19 cellular contexts compared by ENCODE assay signal in genomic region chr9:137778336-137778735, GRCh38.
"Had no signal": no experiment of that assay in that cellular context is flagged by ENCODE, and none has a peak within 500 bp of the region (broad histone marks: within the 10 kb centered on the region; RNA-seq: fewer than 3 reads in every experiment).

No MANE protein-coding gene starts in this region.

- H3K4me1 ChIP-seq: foreskin keratinocyte, prostate gland, right atrium auricular region had no signal

- H3K4me3 ChIP-seq: coronary artery, prostate gland, right atrium auricular region, thoracic aorta had no signal

- H3K4me3 Mint-ChIP-seq: nephron had no signal

- H3K27ac Mint-ChIP-seq: nephron had no signal

- H3K27ac ChIP-seq: brain microvascular endothelial cell, coronary artery, foreskin keratinocyte, prostate gland, right atrium auricular region, thoracic aorta had no signal

- H3K27me3 ChIP-seq: brain microvascular endothelial cell, foreskin keratinocyte, right atrium auricular region had no signal

- DNase-seq: activated CD4-positive, alpha-beta T cell treated with anti-CD3 and anti-CD28 coated beads, Interleukin-2, amount 50 U/mL, for 1 hour; activated CD4-positive, CD25-positive, alpha-beta regulatory T cell; activated naive CD4-positive, alpha-beta T cell; anterior cingulate cortex; brain microvascular endothelial cell; central memory CD4-positive, alpha-beta T cell; foreskin keratinocyte; glutamatergic neuron; hippocampal formation; midbrain; nucleus accumbens; stimulated activated CD4-positive, alpha-beta T cell treated with anti-CD3 and anti-CD28 coated beads, Interleukin-2, amount 100 ng/mL, for 24 hours; SW 1271 had no signal

- H3K9me3 Mint-ChIP-seq: nephron had no signal

- H3K9me3 ChIP-seq: prostate gland, right atrium auricular region, thoracic aorta had no signal

- ATAC-seq: foreskin keratinocyte, left lobe of liver had no signal
